ENCODE assay signal across 1 cellular context in genomic region chr22:33188316-33188715, GRCh38.
TF ChIP-seq lines count a peak whose summit lies in the region.

No MANE protein-coding gene starts in this region.

TF ChIP-seq in H1, 55 proteins besides CTCF, POLR2A, EP300 and RAD21 (continued from another document):
- TF ChIP-seq MAX (IDR thresholded peaks at IDR 0.05) (no peak), EGR1 (IDR thresholded peaks at IDR 0.05; ENCODE audit: borderline replicate concordance, low read depth, low read length) (no peak), SIX5 (IDR thresholded peaks at IDR 0.05; ENCODE audit: low read depth, low read length) (no peak), CREB1 (IDR thresholded peaks at IDR 0.05) (no peak), BACH1 (IDR thresholded peaks at IDR 0.05; ENCODE audit: low read length) (no peak)
